In genomic region chr12:102440109-102440405, GRCh38 we compare ENCODE assay signal across 26 cellular contexts. TPM values are rescaled to one million over a fixed set of nuclear protein-coding genes. Genes with fewer than 3 reads are reported as not detected.
A peak's percentile ranks its signal among the peaks of the same experiment; 100 is the strongest.
DNase-seq lines count a peak whose midpoint lies in the region; ATAC-seq and TF ChIP-seq lines count a peak whose summit lies in the region.
"Had no signal": no experiment of that assay in that cellular context is flagged by ENCODE, and none has a peak within 500 bp of the region (broad histone marks: within the 10 kb centered on the region; RNA-seq: fewer than 3 reads in every experiment).

No MANE protein-coding gene starts in this region.

- H3K36me3 ChIP-seq in SJSA1 = no peaks in the 10 kb centered on the region
- H3K36me3 ChIP-seq in hepatocyte (replicated peaks; ENCODE audit: insufficient read depth, low read depth) = no peaks in the 10 kb centered on the region
- peaks cover 0 to 4% (median 2%) of the 10 kb centered on the region in 5 donors for H3K36me3 ChIP-seq in subcutaneous abdominal adipose tissue (ENCODE audit: control insufficient read depth in 5 of 5, insufficient read depth in 5 of 5, low read length in 5 of 5)
- H3K36me3 ChIP-seq: HAP-1, MG63 had no signal

- no peaks in the 10 kb centered on the region for H3K4me1 Mint-ChIP-seq in stimulated activated effector memory CD8-positive, alpha-beta T cell treated with anti-CD3 and anti-CD28 coated beads, Interleukin-12 subunit alpha, Interleukin-12 subunit beta, amount 100 ng/mL, for 72 hours

- H3K27me3 ChIP-seq in SJSA1 (replicated peaks) = no peaks in the 10 kb centered on the region
- H3K27me3 ChIP-seq in hepatocyte = no peaks in the 10 kb centered on the region
- no peaks in the 10 kb centered on the region for H3K27me3 ChIP-seq in subcutaneous abdominal adipose tissue (ENCODE audit: control insufficient read depth in 5 of 5, insufficient read depth in 4 of 5, low read length in 5 of 5)
- H3K27me3 ChIP-seq: MG63 had no signal

- no peaks in the 10 kb centered on the region for H3K9me3 Mint-ChIP-seq in stimulated activated effector memory CD8-positive, alpha-beta T cell treated with anti-CD3 and anti-CD28 coated beads, Interleukin-12 subunit alpha, Interleukin-12 subunit beta, amount 100 ng/mL, for 72 hours
- H3K9me3 Mint-ChIP-seq: CD8-positive, alpha-beta T cell; HFFc6 had no signal

- H3K9ac ChIP-seq in subcutaneous abdominal adipose tissue (ENCODE audit: low read length in 5 of 5) = peak overlapping the region in 1 of 5 donors; percentile 17
- H3K9ac ChIP-seq: GM23248, SK-N-SH had no signal

- DNase-seq in Right ventricle myocardium superior (no peak), left ventricle myocardium superior (no peak), SJSA1 (ENCODE audit: low read depth in 1 of 2, low spot score in 2 of 2) (no peak), hepatocyte (ENCODE audit: low spot score) (no peak), CD1c-positive myeloid dendritic cell (ENCODE audit: extremely low spot score) (no peak)
- DNase-seq in stimulated activated effector memory CD8-positive, alpha-beta T cell treated with anti-CD3 and anti-CD28 coated beads, Interleukin-12 subunit alpha, Interleukin-12 subunit beta, amount 100 ng/mL, for 72 hours (ENCODE audit: low spot score in 2 of 2) = no peak
- DNase-seq: C1 segment of cervical spinal cord; Caco-2; CD8-positive, alpha-beta T cell; GM23248; HFFc6; KG1; MG63; NCI-H146; NCI-H1930; NCI-H2107; NCI-H2227 treated with DMSO at 0.1 percent for 48 hours; NCI-H526 treated with DMSO at 0.1 percent for 48 hours; RPMI8226; SHP77 treated with DMSO at 0.1 percent for 48 hours; SK-N-SH had no signal

- H3K9me3 ChIP-seq in SJSA1 (replicated peaks) = no peaks in the 10 kb centered on the region
- H3K9me3 ChIP-seq in hepatocyte (ENCODE audit: low read depth) = no peaks in the 10 kb centered on the region
- no peaks in the 10 kb centered on the region for H3K9me3 ChIP-seq in subcutaneous abdominal adipose tissue (ENCODE audit: control insufficient read depth in 5 of 5, low read length in 5 of 5)
- H3K9me3 ChIP-seq: Caco-2, HAP-1, MG63, SK-N-SH had no signal

- ATAC-seq in Right ventricle myocardium superior (ENCODE audit: poor library complexity) (peak; percentile 16), left ventricle myocardium superior (no peak), GM19328 (IDR thresholded peaks at IDR 0.05; ENCODE audit: unreplicated experiment) (no peak)
- no peak for ATAC-seq in stimulated activated effector memory CD8-positive, alpha-beta T cell treated with anti-CD3 and anti-CD28 coated beads, Interleukin-12 subunit alpha, Interleukin-12 subunit beta, amount 100 ng/mL, for 72 hours
- ATAC-seq: A549; CD8-positive, alpha-beta T cell had no signal

- H3K27ac Mint-ChIP-seq in stimulated activated effector memory CD8-positive, alpha-beta T cell treated with anti-CD3 and anti-CD28 coated beads, Interleukin-12 subunit alpha, Interleukin-12 subunit beta, amount 100 ng/mL, for 72 hours = no peak overlapping the region
- H3K27ac Mint-ChIP-seq: CD8-positive, alpha-beta T cell had no signal

- H3K4me1 ChIP-seq in SJSA1 (replicated peaks) (peaks cover 36% of the 10 kb centered on the region), hepatocyte (ENCODE audit: insufficient read depth) (peaks cover 20% of the 10 kb centered on the region), subcutaneous abdominal adipose tissue (ENCODE audit: control insufficient read depth in 5 of 5, insufficient read depth in 5 of 5, low read length in 5 of 5) (peaks cover 0 to 28% (median 17%) of the 10 kb centered on the region in 5 donors)
- H3K4me1 ChIP-seq: A549 had no signal

- H3K9me2 ChIP-seq in hepatocyte (replicated peaks; ENCODE audit: insufficient read depth) = no peaks in the 10 kb centered on the region
- H3K9me2 ChIP-seq: SK-N-SH had no signal

- H3K27ac ChIP-seq in SJSA1 = peak overlapping the region; percentile 95
- H3K27ac ChIP-seq in hepatocyte = peak overlapping the region; percentile 56
- peak overlapping the region; percentile 40 for H3K27ac ChIP-seq in subcutaneous abdominal adipose tissue (ENCODE audit: low read depth, low read length)
- H3K27ac ChIP-seq: A549, GM23248 had no signal

- H4K20me1 ChIP-seq in hepatocyte (ENCODE audit: insufficient read depth, poor library complexity, severe bottlenecking) = no peaks in the 10 kb centered on the region

- H3K4me2 ChIP-seq in hepatocyte = no peak overlapping the region
- H3K4me2 ChIP-seq: A549, SK-N-SH had no signal

- H3K4me3 Mint-ChIP-seq in stimulated activated effector memory CD8-positive, alpha-beta T cell treated with anti-CD3 and anti-CD28 coated beads, Interleukin-12 subunit alpha, Interleukin-12 subunit beta, amount 100 ng/mL, for 72 hours = no peak overlapping the region
- H3K4me3 Mint-ChIP-seq: CD8-positive, alpha-beta T cell had no signal

- H3K4me3 ChIP-seq in SJSA1 (no peak overlapping the region), hepatocyte (no peak overlapping the region), subcutaneous abdominal adipose tissue (ENCODE audit: low read depth in 1 of 5, low read length in 5 of 5) (no peak overlapping the region)
- H3K4me3 ChIP-seq: A549, GM23248, HAP-1, MG63 had no signal

- H3K36me3 Mint-ChIP-seq in stimulated activated effector memory CD8-positive, alpha-beta T cell treated with anti-CD3 and anti-CD28 coated beads, Interleukin-12 subunit alpha, Interleukin-12 subunit beta, amount 100 ng/mL, for 72 hours = no peaks in the 10 kb centered on the region
- H3K36me3 Mint-ChIP-seq: CD8-positive, alpha-beta T cell had no signal

- WGBS in hepatocyte (ENCODE audit: low lambda C conversion rate, missing lambda C conversion rate) = 97% methylated on average over 2 of the region's 2 CpGs

- intact Hi-C loops in Right ventricle myocardium superior (cut with DNase I) = no loop called here
- intact Hi-C loops in left ventricle myocardium superior (cut with micrococcal nuclease) = no loop called here

- H2AFZ ChIP-seq in hepatocyte = no peak overlapping the region
- H2AFZ ChIP-seq: GM23248 had no signal

- TF ChIP-seq CTCF in hepatocyte (IDR thresholded peaks at IDR 0.05; ENCODE audit: poor library complexity) = no peak

- H3K79me2 ChIP-seq in hepatocyte = no peaks in the 10 kb centered on the region

RNA-seq across cellular contexts. Expression of gene IGF1, which starts 40.3 kb away (rescaled TPM):
- total RNA-seq in Right ventricle myocardium superior (8.3 TPM), left ventricle myocardium superior (6.4 TPM), hepatocyte (9.7 and 10.0 TPM in 2 replicates)
- total RNA-seq in SJSA1 (2014; rRNA removed; shearing (Covaris generic)) = 0.16 and 0.68 TPM in 2 replicates
- 8.2 and 12.0 TPM in 2 replicates for polyA plus RNA-seq in hepatocyte
- total RNA-seq: CD8-positive, alpha-beta T cell; NCI-H460 had no signal

Comparison
In these comparisons a context has a peak if more than half of its experiments do, and no peak if none do; other contexts are left out.
1. H3K27ac ChIP-seq: peak in every context shown above with its lines; median percentile 95 in SJSA1; 56 in hepatocyte; 40 in subcutaneous abdominal adipose tissue.